ENCODE assay signal across 15 cellular contexts in genomic region chr1:173392895-173393654, GRCh38.
DNase-seq lines count a peak whose midpoint lies in the region; ATAC-seq and TF ChIP-seq lines count a peak whose summit lies in the region.
"Had no signal": no experiment of that assay in that cellular context is flagged by ENCODE, and none has a peak within 500 bp of the region (broad histone marks: within the 10 kb centered on the region; RNA-seq: fewer than 3 reads in every experiment).

No MANE protein-coding gene starts in this region.

- H3K27ac ChIP-seq in epithelial cell of prostate: peak overlapping the region; percentile 4
- peak overlapping the region; percentile 65 for H3K27ac ChIP-seq in mesodermal cell (ENCODE audit: low read depth, low read length, severe bottlenecking)
- no peak overlapping the region for H3K27ac ChIP-seq in endodermal cell (ENCODE audit: low read depth, low read length)

- peaks cover 17% of the 10 kb centered on the region for H3K36me3 Mint-ChIP-seq in endodermal cell (ENCODE audit: low read depth)
- peaks cover 3% of the 10 kb centered on the region for H3K36me3 Mint-ChIP-seq in activated naive CD4-positive, alpha-beta T cell treated with anti-CD3 and anti-CD28 coated beads for 36 hours (ENCODE audit: low read depth)

- H3K36me3 ChIP-seq in mesodermal cell (ENCODE audit: control insufficient read depth, insufficient read depth, low read length): no peaks in the 10 kb centered on the region
- no peaks in the 10 kb centered on the region for H3K36me3 ChIP-seq in endodermal cell (ENCODE audit: control insufficient read depth, insufficient read depth, low read length)

- H3K9ac ChIP-seq in endodermal cell (ENCODE audit: extremely low read depth, low read length, poor library complexity, severe bottlenecking): no peak overlapping the region

- intact Hi-C loops in activated naive CD4-positive, alpha-beta T cell treated with anti-CD3 and anti-CD28 coated beads for 36 hours (cut with micrococcal nuclease): no loop called here

- H3K27me3 ChIP-seq in endodermal cell (ENCODE audit: control insufficient read depth, insufficient read depth, low read length, poor library complexity, severe bottlenecking): no peaks in the 10 kb centered on the region

- H3K9me3 Mint-ChIP-seq in endodermal cell: no peaks in the 10 kb centered on the region
- H3K9me3 Mint-ChIP-seq in activated naive CD4-positive, alpha-beta T cell treated with anti-CD3 and anti-CD28 coated beads for 36 hours: no peaks in the 10 kb centered on the region
- H3K9me3 Mint-ChIP-seq: activated B cell treated with CpG ODN at 0.5 μM for 24 hours; CD8-positive, alpha-beta memory T cell had no signal

- H3K4me1 ChIP-seq in mesodermal cell (ENCODE audit: control insufficient read depth, insufficient read depth, low read length, poor library complexity, severe bottlenecking) (peaks cover 12% of the 10 kb centered on the region), endodermal cell (ENCODE audit: control insufficient read depth, insufficient read depth, low read length) (no peaks in the 10 kb centered on the region)

- peak; percentile 79 for DNase-seq in AG09309 (ENCODE audit: low read depth)
- DNase-seq in M059J (ENCODE audit: low read depth): peak; percentile 87
- peak; percentile 26 for DNase-seq in epithelial cell of prostate (ENCODE audit: low read depth, low spot score)
- no peak for DNase-seq in endodermal cell
- no peak for DNase-seq in activated naive CD4-positive, alpha-beta T cell treated with anti-CD3 and anti-CD28 coated beads for 36 hours
- DNase-seq in HuH-7.5 (ENCODE audit: low spot score): no peak
- DNase-seq: activated B cell treated with CpG ODN at 0.5 μM for 24 hours; activated naive CD4-positive, alpha-beta T cell; CD8-positive, alpha-beta memory T cell; effector CD8-positive, alpha-beta T cell; NCI-H146; stimulated activated naive CD4-positive, alpha-beta T cell had no signal

- H3K4me1 Mint-ChIP-seq in endodermal cell: no peaks in the 10 kb centered on the region
- H3K4me1 Mint-ChIP-seq in activated naive CD4-positive, alpha-beta T cell treated with anti-CD3 and anti-CD28 coated beads for 36 hours (ENCODE audit: low read depth): no peaks in the 10 kb centered on the region
- H3K4me1 Mint-ChIP-seq: activated B cell treated with CpG ODN at 0.5 μM for 24 hours; CD8-positive, alpha-beta memory T cell had no signal

- CTCF ChIA-PET in activated naive CD4-positive, alpha-beta T cell treated with anti-CD3 and anti-CD28 coated beads for 36 hours (lab: Charles Lee): no interaction called here

- H3K27ac Mint-ChIP-seq in endodermal cell: no peak overlapping the region
- H3K27ac Mint-ChIP-seq in activated naive CD4-positive, alpha-beta T cell treated with anti-CD3 and anti-CD28 coated beads for 36 hours: no peak overlapping the region
- H3K27ac Mint-ChIP-seq: activated B cell treated with CpG ODN at 0.5 μM for 24 hours had no signal

- no peak overlapping the region for H3K4me3 Mint-ChIP-seq in endodermal cell
- no peak overlapping the region for H3K4me3 Mint-ChIP-seq in activated naive CD4-positive, alpha-beta T cell treated with anti-CD3 and anti-CD28 coated beads for 36 hours
- H3K4me3 Mint-ChIP-seq: activated B cell treated with CpG ODN at 0.5 μM for 24 hours; CD8-positive, alpha-beta memory T cell had no signal

- H3K9me3 ChIP-seq in mesodermal cell (ENCODE audit: control insufficient read depth, low read length) (no peaks in the 10 kb centered on the region), endodermal cell (ENCODE audit: control insufficient read depth, low read length) (no peaks in the 10 kb centered on the region)

- H3K4me3 ChIP-seq in AG09309 (ENCODE audit: control insufficient read depth, low read depth, low read length) (no peak overlapping the region), mesodermal cell (ENCODE audit: extremely low read depth, insufficient read depth, low read length, poor library complexity, severe bottlenecking) (no peak overlapping the region), endodermal cell (ENCODE audit: low read length) (no peak overlapping the region)
- H3K4me3 ChIP-seq: lung had no signal

- no peaks in the 10 kb centered on the region for H3K27me3 Mint-ChIP-seq in endodermal cell (ENCODE audit: insufficient read depth)
- H3K27me3 Mint-ChIP-seq in activated naive CD4-positive, alpha-beta T cell treated with anti-CD3 and anti-CD28 coated beads for 36 hours (ENCODE audit: low read depth): no peaks in the 10 kb centered on the region
- H3K27me3 Mint-ChIP-seq: activated B cell treated with CpG ODN at 0.5 μM for 24 hours; CD8-positive, alpha-beta memory T cell had no signal

- WGBS in mesodermal cell (ENCODE audit: insufficient coverage in 2 of 2), 2 experiments: 49 to 64% methylated on average over 7 of the region's 8 CpGs
- 75 to 78% methylated on average over 5 to 8 of the region's 8 CpGs for WGBS in endodermal cell (ENCODE audit: insufficient coverage in 1 of 2, insufficient read length in 1 of 2), 2 experiments

- no peak for ATAC-seq in HG02884 (IDR thresholded peaks at IDR 0.05; ENCODE audit: unreplicated experiment)

- TF ChIP-seq CTCF in AG09309 (IDR thresholded peaks at IDR 0.05; ENCODE audit: control insufficient read depth, insufficient read depth, low read depth, low read length, missing control alignments) (no peak), endodermal cell (conservative IDR thresholded peaks at IDR 0.05) (no peak)

Comparison
In these comparisons a context has a peak if more than half of its experiments do, and no peak if none do; other contexts are left out.
1. DNase-seq: peak in AG09309 (single experiment), M059J (single experiment) and epithelial cell of prostate (single experiment); none in endodermal cell (single experiment), activated naive CD4-positive, alpha-beta T cell treated with anti-CD3 and anti-CD28 coated beads for 36 hours (single experiment) and HuH-7.5 (single experiment).